Comparison of ENCODE assay signal across 18 cellular contexts in the genomic region with DNA sequence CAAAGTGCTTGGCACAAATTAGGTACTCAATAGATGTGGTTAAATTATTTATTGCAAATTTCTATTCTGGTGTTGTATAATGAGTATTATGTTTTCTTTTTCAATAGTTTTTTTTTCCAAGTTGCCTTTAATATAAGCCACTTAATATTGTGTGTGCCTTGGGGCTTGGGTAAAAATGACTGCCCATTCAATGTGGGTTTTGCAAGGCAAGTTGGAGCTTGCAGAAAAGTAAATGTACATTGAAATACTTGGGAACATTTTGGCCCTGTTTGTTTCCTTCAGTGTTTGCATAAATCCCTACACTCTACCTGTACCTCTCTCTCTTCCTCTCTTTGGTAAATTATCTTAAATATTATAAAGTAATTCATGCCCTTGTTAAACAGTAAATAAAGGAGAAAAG. TPM values are rescaled to one million over a fixed set of nuclear protein-coding genes. Genes with fewer than 3 reads are reported as not detected.
DNase-seq lines count a peak whose midpoint lies in the region; ATAC-seq and TF ChIP-seq lines count a peak whose summit lies in the region.
"Had no signal": no experiment of that assay in that cellular context is flagged by ENCODE, and none has a peak within 500 bp of the region (broad histone marks: within the 10 kb centered on the region; RNA-seq: fewer than 3 reads in every experiment).

No MANE protein-coding gene starts in this region.

- H3K27ac ChIP-seq in breast epithelium (no peak overlapping the region), RWPE2 (ENCODE audit: poor library complexity, severe bottlenecking) (peak overlapping the region; percentile 57), epithelial cell of prostate (peak overlapping the region; percentile 78)
- H3K27ac ChIP-seq: BLaER1, HL-60 had no signal

- H3K27ac Mint-ChIP-seq in MCF 10A (ENCODE audit: low read depth, unreplicated experiment): no peak overlapping the region
- H3K27ac Mint-ChIP-seq: CD14-positive monocyte; CD4-positive, alpha-beta memory T cell; GM23338 had no signal

- peaks cover 14% of the 10 kb centered on the region for H3K4me1 Mint-ChIP-seq in MCF 10A (ENCODE audit: insufficient read depth, unreplicated experiment)
- H3K4me1 Mint-ChIP-seq: CD4-positive, alpha-beta memory T cell had no signal

- H3K4me3 ChIP-seq in breast epithelium (no peak overlapping the region), RWPE2 (ENCODE audit: severe bottlenecking) (no peak overlapping the region)
- H3K4me3 ChIP-seq: BLaER1, GM23338 had no signal

- no peak for TF ChIP-seq POLR2A in breast epithelium (IDR thresholded peaks at IDR 0.05)

- peaks cover 6% of the 10 kb centered on the region for H3K9me3 Mint-ChIP-seq in MCF 10A (ENCODE audit: unreplicated experiment)

- no peaks in the 10 kb centered on the region for H3K36me3 Mint-ChIP-seq in MCF 10A (ENCODE audit: insufficient read depth, unreplicated experiment)
- H3K36me3 Mint-ChIP-seq: CD14-positive monocyte had no signal

- H3K36me3 ChIP-seq in breast epithelium (no peaks in the 10 kb centered on the region), RWPE2 (ENCODE audit: low read depth) (no peaks in the 10 kb centered on the region)
- H3K36me3 ChIP-seq: BLaER1 had no signal

- DNase-seq in MCF 10A (ENCODE audit: unreplicated experiment): peak; percentile 42
- DNase-seq in breast epithelium (ENCODE audit: low spot score in 2 of 2): no peak
- DNase-seq in RWPE2 (ENCODE audit: low spot score): no peak
- peak; percentile 26 for DNase-seq in epithelial cell of prostate (ENCODE audit: low read depth, low spot score)
- no peak for DNase-seq in SIG-M5 (lab: John Stamatoyannopoulos, UW)
- DNase-seq in D341Med (ENCODE audit: low spot score): no peak
- no peak for DNase-seq in SKM-1 (lab: John Stamatoyannopoulos, UW; ENCODE audit: unreplicated experiment)
- DNase-seq: 8988T; CD4-positive, alpha-beta memory T cell; DMS53; GDM1; H7; HFFc6 had no signal

- CTCF ChIA-PET in MCF 10A (lab: Yijun Ruan, JAX): interaction anchor here (0.6 to 4.7 kb wide), 2 partner anchors 12 to 127 kb away, joined by 3 to 44 read pairs; no protein-coding TSS in a partner anchor

- H3K9me3 ChIP-seq in breast epithelium: no peaks in the 10 kb centered on the region
- no peaks in the 10 kb centered on the region for H3K9me3 ChIP-seq in RWPE2 (ENCODE audit: severe bottlenecking)

- peak; percentile 42; the same call in 1 of the 3 replicates for ATAC-seq in RWPE2 (ENCODE audit: low read depth)
- ATAC-seq: GM23338, HCT116 had no signal

- TF ChIP-seq CTCF in MCF 10A (IDR thresholded peaks at IDR 0.05; ENCODE audit: unreplicated experiment) (no peak), breast epithelium (IDR thresholded peaks at IDR 0.05) (no peak), RWPE2 (IDR thresholded peaks at IDR 0.05; ENCODE audit: poor library complexity, severe bottlenecking) (no peak)

- no peak overlapping the region for H3K4me3 Mint-ChIP-seq in MCF 10A (ENCODE audit: unreplicated experiment)
- H3K4me3 Mint-ChIP-seq: CD14-positive monocyte; CD4-positive, alpha-beta memory T cell; GM23338; HFFc6 had no signal

- POLR2A ChIA-PET in MCF 10A (lab: Yijun Ruan, JAX): interaction anchor here (1.3 to 2.0 kb wide), 2 partner anchors 9 to 14 kb away, joined by 5 read pairs; no protein-coding TSS in a partner anchor

- H3K27me3 Mint-ChIP-seq in MCF 10A (ENCODE audit: insufficient read depth, unreplicated experiment): no peaks in the 10 kb centered on the region

- no peaks in the 10 kb centered on the region for H3K4me1 ChIP-seq in breast epithelium
- peaks cover 28% of the 10 kb centered on the region for H3K4me1 ChIP-seq in RWPE2 (ENCODE audit: insufficient read depth, poor library complexity, severe bottlenecking)
- H3K4me1 ChIP-seq: BLaER1 had no signal

- H3K27me3 ChIP-seq in breast epithelium: no peaks in the 10 kb centered on the region
- H3K27me3 ChIP-seq in RWPE2 (ENCODE audit: insufficient read depth, poor library complexity, severe bottlenecking): no peaks in the 10 kb centered on the region
- H3K27me3 ChIP-seq: BLaER1 had no signal

- intact Hi-C loops in MCF 10A (cut with micrococcal nuclease) (no loop called here), breast epithelium (cut with DNase I; ENCODE audit: low total_unique reads) (no loop called here)

- no TSS peak for BruUV-seq in MCF 10A (replicated peaks; lab: Mats Ljungman, UMichigan)

RNA-seq across cellular contexts. Expression of gene CCDC81, which starts 2.1 kb away (rescaled TPM):
- total RNA-seq in MCF 10A (2022) (0.47 and 1.7 TPM in 2 replicates), breast epithelium (1 to 10 TPM in 2 of 3 donors, under 1 TPM in 1; 0.96 to 1.3 (median 1.2) TPM)

Comparison
In these comparisons a context has a peak if more than half of its experiments do, and no peak if none do; other contexts are left out.
1. DNase-seq: peak in MCF 10A (single experiment) and epithelial cell of prostate (single experiment); none in breast epithelium (0 of 2), RWPE2 (single experiment), SIG-M5 (single experiment), D341Med (single experiment) and SKM-1 (single experiment).
2. H3K27ac ChIP-seq: peak in RWPE2 (single experiment) and epithelial cell of prostate (single experiment); none in breast epithelium (0 of 2).